Comparison of ENCODE assay signal across 20 cellular contexts in genomic region chr7:138064856-138065357, GRCh38. TPM values are rescaled to one million over a fixed set of nuclear protein-coding genes. Genes with fewer than 3 reads are reported as not detected.
DNase-seq lines count a peak whose midpoint lies in the region; ATAC-seq, FAIRE-seq and TF ChIP-seq lines count a peak whose summit lies in the region.
"Had no signal": no experiment of that assay in that cellular context is flagged by ENCODE, and none has a peak within 500 bp of the region (broad histone marks: within the 10 kb centered on the region; RNA-seq: fewer than 3 reads in every experiment).

No MANE protein-coding gene starts in this region.

- intact Hi-C loops in left lung (cut with DNase I) = no loop called here

- CTCF ChIA-PET in HEK293 (lab: Yijun Ruan, JAX) = interaction anchor here (0.5 to 0.6 kb wide), 2 partner anchors 54 to 409 kb away, joined by 3 to 4 read pairs; no protein-coding TSS in a partner anchor

- POLR2A ChIA-PET in HEK293 (lab: Yijun Ruan, JAX) = no interaction called here

- H3K9me3 ChIP-seq in HEK293 (ENCODE audit: control insufficient read depth, insufficient read depth, low read depth, low read length) (no peaks in the 10 kb centered on the region), endodermal cell (ENCODE audit: control insufficient read depth, low read length) (no peaks in the 10 kb centered on the region), left lung (no peaks in the 10 kb centered on the region)

- H3K27me3 Mint-ChIP-seq in endodermal cell (ENCODE audit: insufficient read depth) = no peaks in the 10 kb centered on the region
- H3K27me3 Mint-ChIP-seq: activated CD4-positive, alpha-beta T cell treated with anti-CD3 and anti-CD28 coated beads, Interleukin-2, amount 10 ng/mL, durations not matched to agents 7 days and 5 days had no signal

- no peaks in the 10 kb centered on the region for H3K9me3 Mint-ChIP-seq in endodermal cell
- H3K9me3 Mint-ChIP-seq: activated CD4-positive, alpha-beta T cell treated with anti-CD3 and anti-CD28 coated beads, Interleukin-2, amount 10 ng/mL, durations not matched to agents 7 days and 5 days; activated naive CD4-positive, alpha-beta T cell treated with anti-CD3 and anti-CD28 coated beads, Interleukin-2, amount 50 U/mL, for 72 hours had no signal

- DNase-seq in AG10803 (ENCODE audit: low read depth) (peak; percentile 69), endodermal cell (peak; percentile 47), left lung (no peak), mucosa of gallbladder (ENCODE audit: low spot score) (no peak), HTR-8/SVneo (ENCODE audit: insufficient read length, low spot score) (no peak), occipital lobe (lab: John Stamatoyannopoulos, UW) (no peak)
- DNase-seq: activated CD4-positive, alpha-beta T cell treated with anti-CD3 and anti-CD28 coated beads, Interleukin-2, amount 10 ng/mL, durations not matched to agents 7 days and 5 days; activated T-cell treated with anti-CD3 and anti-CD28 coated beads, Interleukin-2, amount 50 U/mL, for 1 hour; erythroblast; NCI-H2081; NK-92 treated with Interleukin-12 subunit alpha and Interleukin-12 subunit beta, amount 100 ng/mL, for 24 hours; SIG-M5; stimulated activated CD4-positive, alpha-beta T cell treated with anti-CD3 and anti-CD28 coated beads, Interleukin-12 subunit alpha, Interleukin-12 subunit beta, amount 100 ng/mL, for 4 hours had no signal

- no peak overlapping the region for H3K4me3 Mint-ChIP-seq in endodermal cell
- H3K4me3 Mint-ChIP-seq: activated CD4-positive, alpha-beta T cell treated with anti-CD3 and anti-CD28 coated beads, Interleukin-2, amount 10 ng/mL, durations not matched to agents 7 days and 5 days had no signal

- no peak overlapping the region for H3K27ac Mint-ChIP-seq in endodermal cell
- H3K27ac Mint-ChIP-seq: activated CD4-positive, alpha-beta T cell treated with anti-CD3 and anti-CD28 coated beads, Interleukin-2, amount 10 ng/mL, durations not matched to agents 7 days and 5 days; activated naive CD4-positive, alpha-beta T cell treated with anti-CD3 and anti-CD28 coated beads, Interleukin-2, amount 50 U/mL, for 72 hours had no signal

- FAIRE-seq in HTR-8/SVneo (lab: Jason Lieb, UNC) = no peak

- H3K4me1 ChIP-seq in HEK293 (ENCODE audit: control insufficient read depth, insufficient read depth, low read length) (no peaks in the 10 kb centered on the region), endodermal cell (ENCODE audit: control insufficient read depth, insufficient read depth, low read length) (peaks cover 3% of the 10 kb centered on the region), left lung (no peaks in the 10 kb centered on the region)

- WGBS in endodermal cell (ENCODE audit: insufficient coverage in 1 of 2, insufficient read length in 1 of 2), 2 experiments = 79 to 85% methylated on average over 2 to 5 of the region's 5 CpGs

- ATAC-seq in left lung (peak; percentile 24), HG03097 (IDR thresholded peaks at IDR 0.05; ENCODE audit: low FRiP score, unreplicated experiment) (no peak)
- ATAC-seq: activated naive CD4-positive, alpha-beta T cell treated with anti-CD3 and anti-CD28 coated beads, Interleukin-2, amount 50 U/mL, for 72 hours had no signal

- H3K36me3 ChIP-seq in HEK293 (ENCODE audit: control insufficient read depth in 2 of 2, insufficient read depth in 1 of 2, low read length in 2 of 2) (no peaks in the 10 kb centered on the region), endodermal cell (ENCODE audit: control insufficient read depth, insufficient read depth, low read length) (no peaks in the 10 kb centered on the region), left lung (no peaks in the 10 kb centered on the region)

- TF ChIP-seq CTCF in AG10803 (conservative IDR thresholded peaks at IDR 0.05; ENCODE audit: low read length) = no peak
- no peak for TF ChIP-seq CTCF in HEK293 (tag by site-specific recombination; IDR thresholded peaks at IDR 0.05)
- TF ChIP-seq CTCF in endodermal cell (conservative IDR thresholded peaks at IDR 0.05) = no peak
- no peak for TF ChIP-seq CTCF in left lung (IDR thresholded peaks at IDR 0.05)

- H3K27ac ChIP-seq in HEK293 (ENCODE audit: extremely low read depth, low read depth, low read length) = no peak overlapping the region
- no peak overlapping the region for H3K27ac ChIP-seq in endodermal cell (ENCODE audit: low read depth, low read length)
- no peak overlapping the region for H3K27ac ChIP-seq in left lung

- no peaks in the 10 kb centered on the region for H3K36me3 Mint-ChIP-seq in endodermal cell (ENCODE audit: low read depth)
- H3K36me3 Mint-ChIP-seq: activated naive CD4-positive, alpha-beta T cell treated with anti-CD3 and anti-CD28 coated beads, Interleukin-2, amount 50 U/mL, for 72 hours had no signal

- H3K27me3 ChIP-seq in endodermal cell (ENCODE audit: control insufficient read depth, insufficient read depth, low read length, poor library complexity, severe bottlenecking) (no peaks in the 10 kb centered on the region), left lung (no peaks in the 10 kb centered on the region)

- H3K4me1 Mint-ChIP-seq in endodermal cell = peaks cover 24% of the 10 kb centered on the region
- H3K4me1 Mint-ChIP-seq: activated CD4-positive, alpha-beta T cell treated with anti-CD3 and anti-CD28 coated beads, Interleukin-2, amount 10 ng/mL, durations not matched to agents 7 days and 5 days had no signal

- H3K4me3 ChIP-seq in AG10803 (ENCODE audit: low read length) (no peak overlapping the region), HEK293 (ENCODE audit: low read depth, low read length) (no peak overlapping the region), endodermal cell (ENCODE audit: low read length) (no peak overlapping the region), left lung (no peak overlapping the region)

- no peak overlapping the region for H3K9ac ChIP-seq in endodermal cell (ENCODE audit: extremely low read depth, low read length, poor library complexity, severe bottlenecking)

TF ChIP-seq in HEK293, 187 proteins besides CTCF, POLR2A, EP300 and RAD21:
- 0 out of 2 replicates have a peak, but pooled peaks have one; percentile 23 for TF ChIP-seq SCRT1 (tag by site-specific recombination; IDR thresholded peaks at IDR 0.05; ENCODE audit: borderline replicate concordance)
- no peak for TF ChIP-seq ZNF596 (tag by site-specific recombination; IDR thresholded peaks at IDR 0.05)
- TF ChIP-seq ZNF510 (tag by site-specific recombination; IDR thresholded peaks at IDR 0.05; ENCODE audit: insufficient replicate concordance) = no peak
- no peak for TF ChIP-seq ZBTB1 (tag by site-specific recombination; IDR thresholded peaks at IDR 0.05)
- TF ChIP-seq SCRT2 (tag by site-specific recombination; IDR thresholded peaks at IDR 0.05) = peak; percentile 79
- no peak for TF ChIP-seq RBAK (tag by site-specific recombination; IDR thresholded peaks at IDR 0.05)
- TF ChIP-seq ZNF184 (tag by site-specific recombination; IDR thresholded peaks at IDR 0.05) = no peak
- no peak for TF ChIP-seq ZNF792 (tag by site-specific recombination; IDR thresholded peaks at IDR 0.05)
- TF ChIP-seq ZNF248 (tag by site-specific recombination; IDR thresholded peaks at IDR 0.05) = no peak
- TF ChIP-seq ZNF558 (tag by site-specific recombination; IDR thresholded peaks at IDR 0.05) = no peak
- TF ChIP-seq ZNF366 (tag by site-specific recombination; conservative IDR thresholded peaks at IDR 0.05) = no peak

RNA-seq across cellular contexts. Expression of gene AKR1D1, which starts 11.4 kb away (rescaled TPM):
- total RNA-seq in endodermal cell (not detected), left lung (not detected), mucosa of gallbladder (0.37 TPM), occipital lobe (not detected)
- polyA plus RNA-seq in endodermal cell (2013, experiment 1 of 2) = 0.28 TPM
- 0.25 TPM for polyA plus RNA-seq in endodermal cell (2013, experiment 2 of 2)
- total RNA-seq: activated CD4-positive, alpha-beta T cell treated with anti-CD3 and anti-CD28 coated beads, Interleukin-2, amount 10 ng/mL, durations not matched to agents 7 days and 5 days; activated naive CD4-positive, alpha-beta T cell treated with anti-CD3 and anti-CD28 coated beads, Interleukin-2, amount 50 U/mL, for 72 hours; cerebellum; MCF 10A; mesenteric fat pad; osteoblast had no signal

Comparison
In these comparisons a context has a peak if more than half of its experiments do, and no peak if none do; other contexts are left out.
1. DNase-seq: peak in AG10803 (single experiment) and endodermal cell (single experiment); none in left lung (0 of 2), mucosa of gallbladder (single experiment), HTR-8/SVneo (single experiment) and occipital lobe (single experiment).